ENCODE assay signal across 11 cellular contexts in the genomic region with DNA sequence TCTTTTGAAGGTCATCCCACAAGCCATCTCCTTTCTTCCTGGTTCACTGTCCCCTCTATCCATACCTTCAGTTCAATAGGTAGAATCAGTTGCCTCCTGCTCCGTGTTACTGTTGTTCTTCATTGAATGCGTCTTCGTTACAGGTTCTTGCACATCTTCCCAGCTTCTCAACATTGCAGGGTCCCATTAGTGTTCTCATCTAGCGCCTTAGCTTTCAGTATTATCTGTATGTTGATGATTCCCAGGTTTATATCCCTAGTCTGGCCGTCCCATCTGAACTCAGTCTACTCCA. TPM values are rescaled to one million over a fixed set of nuclear protein-coding genes. Genes with fewer than 3 reads are reported as not detected.
DNase-seq lines count a peak whose midpoint lies in the region; TF ChIP-seq lines count a peak whose summit lies in the region.
"Had no signal": no experiment of that assay in that cellular context is flagged by ENCODE, and none has a peak within 500 bp of the region (broad histone marks: within the 10 kb centered on the region; RNA-seq: fewer than 3 reads in every experiment).

No MANE protein-coding gene starts in this region.

- peak overlapping the region; percentile 71 for H3K4me3 Mint-ChIP-seq in T-helper 2 cell treated with Interferon-gamma antibody and Interleukin-4, amounts not matched to agents 5 μg/mL and 100 μg/mL, for 36 hours

- H3K27me3 ChIP-seq in KMS-11 (ENCODE audit: insufficient read depth, low read depth) (no peaks in the 10 kb centered on the region), neuron (ENCODE audit: insufficient read depth, low read length) (no peaks in the 10 kb centered on the region), SJCRH30 (no peaks in the 10 kb centered on the region)

- peak overlapping the region; percentile 89; the same call in 1 of the 2 replicates for H3K4me2 ChIP-seq in KMS-11

- no peak overlapping the region for H3K9ac ChIP-seq in KMS-11

- H3K79me2 ChIP-seq in KMS-11 (ENCODE audit: insufficient read depth, low read depth) = peaks cover 62% of the 10 kb centered on the region

- H3K9me3 Mint-ChIP-seq in T-helper 2 cell treated with Interferon-gamma antibody and Interleukin-4, amounts not matched to agents 5 μg/mL and 100 μg/mL, for 36 hours = no peaks in the 10 kb centered on the region

- H3K4me1 ChIP-seq in KMS-11 (ENCODE audit: low read depth, poor library complexity, severe bottlenecking) (peaks cover 32% of the 10 kb centered on the region), neuron (ENCODE audit: insufficient read depth, low read length) (peaks cover 10% of the 10 kb centered on the region), SJCRH30 (no peaks in the 10 kb centered on the region; the same call in 1 of the 2 replicates)

- H3K27ac Mint-ChIP-seq in T-helper 2 cell treated with Interferon-gamma antibody and Interleukin-4, amounts not matched to agents 5 μg/mL and 100 μg/mL, for 36 hours = peak overlapping the region; percentile 5

- DNase-seq in T-helper 2 cell treated with Interferon-gamma antibody and Interleukin-4, amounts not matched to agents 5 μg/mL and 100 μg/mL, for 36 hours (ENCODE audit: low spot score) = no peak
- no peak for DNase-seq in T-helper 2 cell
- no peak for DNase-seq in coronary artery (ENCODE audit: low spot score)
- no peak for DNase-seq in SJCRH30
- no peak for DNase-seq in hippocampal formation (lab: John Stamatoyannopoulos, UW)
- no peak for DNase-seq in stimulated activated CD4-positive, alpha-beta T cell treated with anti-CD3 and anti-CD28 coated beads, Interleukin-4, amount 100 ng/mL, for 24 hours
- DNase-seq: NCI-H510A treated with DMSO at 0.1 percent for 48 hours; stimulated activated naive CD4-positive, alpha-beta T cell treated with Interleukin-2 at 50 U/mL for 16 hours; SW 1271 had no signal

- H3K4me3 ChIP-seq in KMS-11 (IDR thresholded peaks at IDR 0.05; ENCODE audit: insufficient read depth, low read depth, low read length) (no peak overlapping the region), coronary artery (peak overlapping the region; percentile 84), neuron (ENCODE audit: low read length) (peak overlapping the region; percentile 72), SJCRH30 (no peak overlapping the region)

- H3K27ac ChIP-seq in KMS-11 = no peak overlapping the region
- no peak overlapping the region for H3K27ac ChIP-seq in coronary artery
- no peak overlapping the region for H3K27ac ChIP-seq in SJCRH30

- H4K20me1 ChIP-seq in KMS-11 (ENCODE audit: insufficient read depth) = 0 out of 2 replicates have a peak, but pooled peaks cover 6% of the 10 kb centered on the region

- peaks cover 34% of the 10 kb centered on the region for H3K4me1 Mint-ChIP-seq in T-helper 2 cell treated with Interferon-gamma antibody and Interleukin-4, amounts not matched to agents 5 μg/mL and 100 μg/mL, for 36 hours (ENCODE audit: low read depth)

- H3K36me3 ChIP-seq in KMS-11 (ENCODE audit: insufficient read depth) (no peaks in the 10 kb centered on the region), neuron (ENCODE audit: insufficient read depth, low read length) (peaks cover 2% of the 10 kb centered on the region), SJCRH30 (peaks cover 2% of the 10 kb centered on the region; the same call in 1 of the 2 replicates)

- H3K27me3 Mint-ChIP-seq in T-helper 2 cell treated with Interferon-gamma antibody and Interleukin-4, amounts not matched to agents 5 μg/mL and 100 μg/mL, for 36 hours (ENCODE audit: low read depth) = no peaks in the 10 kb centered on the region

- H3K9me3 ChIP-seq in neuron (ENCODE audit: low read length) (peaks cover 4% of the 10 kb centered on the region), SJCRH30 (replicated peaks) (no peaks in the 10 kb centered on the region)

- H3K36me3 Mint-ChIP-seq in T-helper 2 cell treated with Interferon-gamma antibody and Interleukin-4, amounts not matched to agents 5 μg/mL and 100 μg/mL, for 36 hours (ENCODE audit: low read depth) = peaks cover 24% of the 10 kb centered on the region

- no peak overlapping the region for H2AFZ ChIP-seq in KMS-11 (ENCODE audit: low read depth)
- H2AFZ ChIP-seq in neuron (ENCODE audit: low read depth, low read length) = no peak overlapping the region

- TF ChIP-seq CTCF in KMS-11 (conservative IDR thresholded peaks at IDR 0.05; ENCODE audit: low read depth, low read length) (no peak), coronary artery (IDR thresholded peaks at IDR 0.05) (no peak)

RNA-seq across cellular contexts. Expression of a gene that starts 2.0 kb away (rescaled TPM):
- 78.3 and 112 TPM in 2 replicates for total RNA-seq in SJCRH30 (2014; rRNA removed; shearing (Covaris generic))

Comparison
In these comparisons a context has a peak if more than half of its experiments do, and no peak if none do; other contexts are left out.
1. H3K4me3 ChIP-seq: peak in coronary artery (single experiment) and neuron (single experiment); none in KMS-11 (single experiment) and SJCRH30 (single experiment).